In genomic region chr1:37575692-37576091, GRCh38 we compare ENCODE assay signal across 1 cellular context.
TF ChIP-seq lines count a peak whose summit lies in the region.

No MANE protein-coding gene starts in this region.

TF ChIP-seq in HepG2, 621 proteins besides CTCF, POLR2A, EP300 and RAD21:
- TF ChIP-seq MTA3 (CRISPR knock-in tag; IDR thresholded peaks at IDR 0.05) (no peak), CEBPB (IDR thresholded peaks at IDR 0.05; ENCODE audit: borderline replicate concordance, low read depth, low read length) (peak; percentile 30; the same call in 1 of the 2 replicates)
